26 cellular contexts compared by ENCODE assay signal in the genomic region with DNA sequence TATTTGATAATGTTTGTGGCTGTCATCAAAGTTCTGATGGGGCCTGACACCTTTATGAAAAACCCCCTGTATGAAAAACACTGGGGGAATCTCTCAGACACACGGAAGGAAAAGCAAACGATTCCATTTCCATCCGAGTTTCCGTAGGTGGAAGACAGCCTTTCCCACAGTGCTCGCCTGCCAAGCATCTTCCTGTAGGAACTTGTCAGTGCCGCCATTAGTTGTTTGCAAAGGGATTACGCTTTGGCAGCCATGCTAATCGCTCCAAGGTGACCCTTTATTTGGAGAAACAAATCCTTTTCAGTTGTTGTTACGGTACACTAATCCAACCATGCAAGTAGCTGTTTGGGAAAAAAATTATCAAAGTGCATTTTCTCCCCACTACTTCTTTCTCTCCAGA. TPM values are rescaled to one million over a fixed set of nuclear protein-coding genes. Genes with fewer than 3 reads are reported as not detected.
DNase-seq lines count a peak whose midpoint lies in the region; FAIRE-seq and TF ChIP-seq lines count a peak whose summit lies in the region.
"Had no signal": no experiment of that assay in that cellular context is flagged by ENCODE, and none has a peak within 500 bp of the region (broad histone marks: within the 10 kb centered on the region; RNA-seq: fewer than 3 reads in every experiment).

No MANE protein-coding gene starts in this region.

- H3K4me1 Mint-ChIP-seq in brain, result peaks cover 46% of the 10 kb centered on the region
- H3K4me1 Mint-ChIP-seq: activated CD4-positive, alpha-beta T cell treated with anti-CD3 and anti-CD28 coated beads for 36 hours; CD4-positive, CD25-positive, alpha-beta regulatory T cell; immature natural killer cell had no signal

- H3K9me3 ChIP-seq in SK-N-SH, result no peaks in the 10 kb centered on the region
- H3K9me3 ChIP-seq: ascending aorta, tibial nerve had no signal

- peaks cover 0 to 14% (median 9%) of the 10 kb centered on the region in 5 experiments for H3K9me3 Mint-ChIP-seq in brain
- H3K9me3 Mint-ChIP-seq: activated naive CD4-positive, alpha-beta T cell treated with anti-CD3 and anti-CD28 coated beads, Interleukin-2, amount 50 U/mL, for 72 hours; activated T-helper 1 cell treated with anti-CD3 and anti-CD28 coated beads, Interleukin-12 subunit alpha, Interleukin-12 subunit beta, Interleukin-2, Interleukin-4 antibody, amounts not matched to agents 30 ng/mL and 10 ng/mL and 1 ng/mL, durations not matched to agents 14 hours and 24 hours and 36 hours had no signal

- H3K27ac Mint-ChIP-seq in brain, result peak overlapping the region; percentile 51 to 93 (median 76)
- H3K27ac Mint-ChIP-seq: activated CD4-positive, alpha-beta T cell treated with anti-CD3 and anti-CD28 coated beads for 36 hours; activated naive CD4-positive, alpha-beta T cell treated with anti-CD3 and anti-CD28 coated beads, Interleukin-2, amount 50 U/mL, for 72 hours; activated T-helper 1 cell treated with anti-CD3 and anti-CD28 coated beads, Interleukin-12 subunit alpha, Interleukin-12 subunit beta, Interleukin-2, Interleukin-4 antibody, amounts not matched to agents 30 ng/mL and 10 ng/mL and 1 ng/mL, durations not matched to agents 14 hours and 24 hours and 36 hours; CD4-positive, CD25-positive, alpha-beta regulatory T cell; immature natural killer cell; progenitor cell of endocrine pancreas had no signal

- TF ChIP-seq CTCF in D721Med (IDR thresholded peaks at IDR 0.05; ENCODE audit: insufficient read depth, missing control alignments) (no peak), LNCaP clone FGC (IDR thresholded peaks at IDR 0.05; ENCODE audit: control insufficient read depth, extremely low read depth, insufficient read depth) (no peak), brain (conservative IDR thresholded peaks at IDR 0.05) (no peak), SK-N-SH (IDR thresholded peaks at IDR 0.05) (no peak)

- H3K36me3 ChIP-seq in SK-N-SH (replicated peaks in 1 of 2; ENCODE audit: control insufficient read depth in 1 of 2, insufficient read depth in 2 of 2, low read length in 1 of 2), result no peaks in the 10 kb centered on the region
- H3K36me3 ChIP-seq: ascending aorta, tibial nerve had no signal

- DNase-seq in D721Med (ENCODE audit: insufficient read length, low spot score), result no peak
- peak; percentile 27 for DNase-seq in LNCaP clone FGC (ENCODE audit: low read depth)
- DNase-seq in inferior parietal cortex (ENCODE audit: extremely low spot score), result peak; percentile 55
- no peak for DNase-seq in GM19240 (ENCODE audit: insufficient read length, low spot score)
- no peak for DNase-seq in SK-N-SH
- no peak for DNase-seq in RCC 7860 (ENCODE audit: low spot score)
- no peak for DNase-seq in Kasumi-1 (lab: John Stamatoyannopoulos, UW)
- DNase-seq: activated CD4-positive, alpha-beta T cell treated with anti-CD3 and anti-CD28 coated beads for 36 hours; CD4-positive, CD25-positive, alpha-beta regulatory T cell; DMS79 treated with DMSO at 0.1 percent for 48 hours; GOT3; immature natural killer cell; KBM-7; left ventricle myocardium superior; NCI-H2227 treated with DMSO at 0.1 percent for 48 hours; nephron progenitor cell; RPMI8226; stimulated activated naive CD4-positive, alpha-beta T cell treated with Interleukin-2 at 50 U/mL for 16 hours had no signal

- H3K9ac ChIP-seq in SK-N-SH, result no peak overlapping the region

- CTCF ChIA-PET in SK-N-SH (lab: Yijun Ruan, JAX), result interaction anchor here (1.0 to 1.1 kb wide), 2 partner anchors 244 to 307 kb away, joined by 3 to 4 read pairs; no protein-coding TSS in a partner anchor

- FAIRE-seq in D721Med (lab: Jason Lieb, UNC) (peak; percentile 48), RCC 7860 (lab: Jason Lieb, UNC) (no peak)
- FAIRE-seq: colon, endometrium had no signal

- no peak overlapping the region for H3K4me2 ChIP-seq in SK-N-SH

- TF ChIP-seq EP300 in SK-N-SH (IDR thresholded peaks at IDR 0.05; ENCODE audit: borderline replicate concordance in 1 of 2, low read depth in 1 of 2, low read length in 1 of 2), result no peak

- POLR2A ChIA-PET in SK-N-SH (lab: Yijun Ruan, JAX), result no interaction called here

- no peaks in the 10 kb centered on the region for H3K9me2 ChIP-seq in SK-N-SH

- H3K4me3 ChIP-seq in LNCaP clone FGC (ENCODE audit: low read depth, low read length) (no peak overlapping the region), SK-N-SH (ENCODE audit: low read depth in 2 of 2, low read length in 1 of 2) (no peak overlapping the region)
- H3K4me3 ChIP-seq: ascending aorta, tibial nerve had no signal

- peaks cover 0 to 3% of the 10 kb centered on the region in 2 experiments; a peak in 1 of 4 replicates for H3K4me1 ChIP-seq in SK-N-SH (ENCODE audit: control insufficient read depth in 1 of 2, insufficient read depth in 2 of 2, low read depth in 1 of 2, low read length in 1 of 2)
- H3K4me1 ChIP-seq: ascending aorta had no signal

- no peak overlapping the region for H2AFZ ChIP-seq in SK-N-SH (ENCODE audit: low read depth)

- no peak for TF ChIP-seq RAD21 in SK-N-SH (IDR thresholded peaks at IDR 0.05; ENCODE audit: low read length)

- H4K20me1 ChIP-seq in SK-N-SH (ENCODE audit: insufficient read depth), result no peaks in the 10 kb centered on the region

- H3K27ac ChIP-seq in SK-N-SH (ENCODE audit: low read depth in 2 of 2, low read length in 1 of 2), result no peak overlapping the region
- H3K27ac ChIP-seq: ascending aorta, tibial nerve had no signal

- H3K27me3 ChIP-seq in SK-N-SH (ENCODE audit: insufficient read depth), result peaks cover 6% of the 10 kb centered on the region
- H3K27me3 ChIP-seq: ascending aorta, tibial nerve had no signal

- no peaks in the 10 kb centered on the region for H3K36me3 Mint-ChIP-seq in brain
- H3K36me3 Mint-ChIP-seq: activated naive CD4-positive, alpha-beta T cell treated with anti-CD3 and anti-CD28 coated beads, Interleukin-2, amount 50 U/mL, for 72 hours; CD4-positive, CD25-positive, alpha-beta regulatory T cell; immature natural killer cell had no signal

- H3K27me3 Mint-ChIP-seq in brain, result peaks cover 4% of the 10 kb centered on the region

- no peaks in the 10 kb centered on the region for H3F3A ChIP-seq in SK-N-SH (replicated peaks; ENCODE audit: insufficient read depth)

- 73% methylated on average over 9 of the region's 9 CpGs for WGBS in SK-N-SH (ENCODE audit: low lambda C conversion rate)

- no peaks in the 10 kb centered on the region for H3K79me2 ChIP-seq in SK-N-SH (ENCODE audit: insufficient read depth)

- H3K4me3 Mint-ChIP-seq in brain, result peak overlapping the region; percentile 17 to 85 (median 65)
- H3K4me3 Mint-ChIP-seq: activated CD4-positive, alpha-beta T cell treated with anti-CD3 and anti-CD28 coated beads for 36 hours; activated T-helper 1 cell treated with anti-CD3 and anti-CD28 coated beads, Interleukin-12 subunit alpha, Interleukin-12 subunit beta, Interleukin-2, Interleukin-4 antibody, amounts not matched to agents 30 ng/mL and 10 ng/mL and 1 ng/mL, durations not matched to agents 14 hours and 24 hours and 36 hours; CD4-positive, CD25-positive, alpha-beta regulatory T cell; immature natural killer cell; nephron progenitor cell had no signal

TF ChIP-seq in SK-N-SH, 30 proteins besides CTCF, POLR2A, EP300 and RAD21 (continues in another document):
- no peak for TF ChIP-seq FOXJ3 (CRISPR knock-in tag; IDR thresholded peaks at IDR 0.05)
- no peak for TF ChIP-seq SMC3 (IDR thresholded peaks at IDR 0.05; ENCODE audit: low read depth, low read length)
- no peak for TF ChIP-seq FOXM1 (IDR thresholded peaks at IDR 0.05; ENCODE audit: low read depth)
- TF ChIP-seq, protein P1, sequence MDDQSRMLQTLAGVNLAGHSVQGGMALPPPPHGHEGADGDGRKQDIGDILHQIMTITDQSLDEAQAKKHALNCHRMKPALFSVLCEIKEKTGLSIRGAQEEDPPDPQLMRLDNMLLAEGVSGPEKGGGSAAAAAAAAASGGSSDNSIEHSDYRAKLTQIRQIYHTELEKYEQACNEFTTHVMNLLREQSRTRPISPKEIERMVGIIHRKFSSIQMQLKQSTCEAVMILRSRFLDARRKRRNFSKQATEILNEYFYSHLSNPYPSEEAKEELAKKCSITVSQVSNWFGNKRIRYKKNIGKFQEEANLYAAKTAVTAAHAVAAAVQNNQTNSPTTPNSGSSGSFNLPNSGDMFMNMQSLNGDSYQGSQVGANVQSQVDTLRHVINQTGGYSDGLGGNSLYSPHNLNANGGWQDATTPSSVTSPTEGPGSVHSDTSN (IDR thresholded peaks at IDR 0.05), result no peak
- TF ChIP-seq YY1 (IDR thresholded peaks at IDR 0.05; ENCODE audit: low read depth), result no peak
- TF ChIP-seq RCOR1 (IDR thresholded peaks at IDR 0.05; ENCODE audit: low read length), result no peak
- no peak for TF ChIP-seq GABPA (IDR thresholded peaks at IDR 0.05; ENCODE audit: low read depth)
- TF ChIP-seq MXI1 (IDR thresholded peaks at IDR 0.05; ENCODE audit: low read depth, low read length), result no peak
- TF ChIP-seq, protein P2, sequence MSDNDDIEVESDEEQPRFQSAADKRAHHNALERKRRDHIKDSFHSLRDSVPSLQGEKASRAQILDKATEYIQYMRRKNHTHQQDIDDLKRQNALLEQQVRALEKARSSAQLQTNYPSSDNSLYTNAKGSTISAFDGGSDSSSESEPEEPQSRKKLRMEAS (IDR thresholded peaks at IDR 0.05; ENCODE audit: low read depth), result no peak
- TF ChIP-seq NFIC (IDR thresholded peaks at IDR 0.05; ENCODE audit: borderline replicate concordance), result no peak
- no peak for TF ChIP-seq SIN3A (IDR thresholded peaks at IDR 0.05; ENCODE audit: borderline replicate concordance, low read depth, low read length)
- no peak for TF ChIP-seq MEF2A (IDR thresholded peaks at IDR 0.05; ENCODE audit: borderline replicate concordance, low read depth)
- TF ChIP-seq EZH2phosphoT487 (IDR thresholded peaks at IDR 0.05; ENCODE audit: borderline replicate concordance, low read depth), result no peak
- TF ChIP-seq, protein P3, sequence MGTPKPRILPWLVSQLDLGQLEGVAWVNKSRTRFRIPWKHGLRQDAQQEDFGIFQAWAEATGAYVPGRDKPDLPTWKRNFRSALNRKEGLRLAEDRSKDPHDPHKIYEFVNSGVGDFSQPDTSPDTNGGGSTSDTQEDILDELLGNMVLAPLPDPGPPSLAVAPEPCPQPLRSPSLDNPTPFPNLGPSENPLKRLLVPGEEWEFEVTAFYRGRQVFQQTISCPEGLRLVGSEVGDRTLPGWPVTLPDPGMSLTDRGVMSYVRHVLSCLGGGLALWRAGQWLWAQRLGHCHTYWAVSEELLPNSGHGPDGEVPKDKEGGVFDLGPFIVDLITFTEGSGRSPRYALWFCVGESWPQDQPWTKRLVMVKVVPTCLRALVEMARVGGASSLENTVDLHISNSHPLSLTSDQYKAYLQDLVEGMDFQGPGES (IDR thresholded peaks at IDR 0.05; ENCODE audit: low read depth, low read length), result no peak
- no peak for TF ChIP-seq POLR2AphosphoS5 (IDR thresholded peaks at IDR 0.05; ENCODE audit: low read depth, low read length)
- no peak for TF ChIP-seq GATA2 (CRISPR knock-in tag; IDR thresholded peaks at IDR 0.05)
- no peak for TF ChIP-seq NRF1 (IDR thresholded peaks at IDR 0.05; ENCODE audit: low read depth, low read length)

RNA-seq across cellular contexts. Expression of a gene that starts 44.4 kb away (rescaled TPM):
- 3.9 TPM for polyA plus RNA-seq in brain (ENCODE audit: insufficient read depth, low read depth, low replicate concordance)
- 0.16 and 0.49 TPM in 2 replicates for polyA plus RNA-seq in SK-N-SH (2012; rRNA removed)
- polyA plus RNA-seq in SK-N-SH (2012; cell fraction: cytosol; rRNA removed), result 0.27 and 0.43 TPM in 2 replicates
- 0.43 and 1.5 TPM in 2 replicates for polyA plus RNA-seq in SK-N-SH (2012; cell fraction: nucleus; rRNA removed)
- polyA plus RNA-seq: CD4-positive, CD25-positive, alpha-beta regulatory T cell; immature natural killer cell had no signal

Comparison
In these comparisons a context has a peak if more than half of its experiments do, and no peak if none do; other contexts are left out.
1. DNase-seq: peak in LNCaP clone FGC (single experiment) and inferior parietal cortex (single experiment); none in D721Med (single experiment), GM19240 (single experiment), SK-N-SH (single experiment), RCC 7860 (single experiment) and Kasumi-1 (0 of 2).